8 cellular contexts compared by ENCODE assay signal in the genomic region with DNA sequence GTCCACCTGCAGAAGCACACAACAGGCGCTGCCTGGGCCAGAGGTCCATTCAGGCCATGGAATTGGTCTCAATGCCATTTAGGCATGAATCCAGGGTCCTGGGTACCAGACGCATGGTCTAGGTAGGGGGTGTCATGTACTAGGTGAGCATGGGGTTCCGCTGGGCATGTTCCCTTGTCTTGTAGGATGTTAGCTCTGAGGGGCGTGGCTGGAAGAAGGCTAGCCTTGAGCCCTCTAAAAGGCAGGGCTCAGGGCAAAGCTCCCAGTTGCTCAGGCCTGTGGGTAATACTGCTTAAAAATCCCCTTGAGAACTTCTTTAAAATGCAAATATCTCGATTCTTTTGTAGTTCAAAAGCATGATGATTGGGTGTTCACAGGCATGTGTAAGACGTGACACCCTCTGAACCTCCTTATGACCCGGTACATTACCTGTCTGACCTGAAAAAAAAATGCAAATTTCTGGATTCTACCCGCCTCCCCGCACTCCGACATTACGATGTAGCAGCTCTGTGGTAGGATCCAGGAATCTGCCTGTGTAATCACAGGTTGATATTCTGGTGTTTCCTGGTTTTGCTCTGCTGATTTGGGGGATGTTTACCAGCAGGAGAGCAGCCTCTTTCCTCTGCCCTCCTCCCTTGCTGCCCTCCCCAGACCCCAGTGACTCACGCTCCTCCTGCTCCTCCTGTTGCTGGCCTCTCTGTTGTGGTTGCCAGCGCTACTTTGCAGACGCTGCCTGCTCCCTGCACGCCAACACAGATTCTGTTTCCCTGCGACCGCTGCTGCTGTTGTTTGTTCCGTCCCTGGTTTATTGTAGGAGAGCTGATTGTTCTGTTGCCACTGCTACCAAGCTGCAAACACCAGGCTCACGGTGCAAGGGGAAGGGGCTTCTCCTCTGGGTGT. TPM values are rescaled to one million over a fixed set of nuclear protein-coding genes. Genes with fewer than 3 reads are reported as not detected.
A peak's percentile ranks its signal among the peaks of the same experiment; 100 is the strongest.
DNase-seq lines count a peak whose midpoint lies in the region; ATAC-seq, FAIRE-seq and TF ChIP-seq lines count a peak whose summit lies in the region.

No MANE protein-coding gene starts in this region.

- H3K4me1 ChIP-seq in kidney (ENCODE audit: control insufficient read depth in 1 of 2, insufficient read depth in 1 of 2, low read depth in 1 of 2, low read length in 2 of 2), result peaks cover 8 to 17% of the 10 kb centered on the region in 2 donors

- peak overlapping the region; percentile 52 for H3K4me3 ChIP-seq in WI38 (ENCODE audit: low read depth, low read length)
- peak overlapping the region in 1 of 2 donors; percentile 27 for H3K4me3 ChIP-seq in cardiac fibroblast (replicated peaks in 1 of 2; ENCODE audit: low read depth in 2 of 2, low read length in 2 of 2)
- H3K4me3 ChIP-seq in kidney (ENCODE audit: low read length in 2 of 2), result peak overlapping the region; percentile 27 to 34

- H3K36me3 ChIP-seq in kidney (ENCODE audit: control insufficient read depth in 1 of 2, insufficient read depth in 2 of 2, low read length in 2 of 2), result no peaks in the 10 kb centered on the region

- intact Hi-C loops in kidney (cut with DNase I), result no loop called here

- H3K9me3 ChIP-seq in kidney (ENCODE audit: control insufficient read depth in 1 of 2, low read length in 2 of 2), result no peaks in the 10 kb centered on the region

- peak overlapping the region; percentile 26 to 41 for H3K27ac ChIP-seq in kidney (ENCODE audit: low read depth in 2 of 2, low read length in 2 of 2)

- no peak for FAIRE-seq in kidney (lab: Jason Lieb, UNC)

- peak; percentile 37 for DNase-seq in D341Med (ENCODE audit: low spot score)
- DNase-seq in HK-2 (ENCODE audit: unreplicated experiment), result peak; percentile 52
- DNase-seq in cardiac fibroblast (ENCODE audit: low read depth in 2 of 2), result peak; percentile 91 to 96
- peak; percentile 94 for DNase-seq in kidney
- peak; percentile 80 for DNase-seq in stimulated activated CD4-positive, alpha-beta T cell treated with anti-CD3 and anti-CD28 coated beads, Interleukin-15, amount 100 ng/mL, for 24 hours
- DNase-seq in 8988T, result no peak

- TF ChIP-seq CTCF in WI38 (IDR thresholded peaks at IDR 0.05; ENCODE audit: low read depth, low read length) (no peak), cardiac fibroblast (IDR thresholded peaks at IDR 0.05; ENCODE audit: low read depth, low read length) (no peak), kidney (IDR thresholded peaks at IDR 0.05; ENCODE audit: borderline replicate concordance, extremely low read depth, insufficient read depth) (no peak)

- ATAC-seq in GM19467 (IDR thresholded peaks at IDR 0.05; ENCODE audit: unreplicated experiment), result peak; percentile 77

- no peak overlapping the region for H3K9ac ChIP-seq in kidney (ENCODE audit: low read length in 2 of 2)

RNA-seq across cellular contexts. Expression of a gene that starts 5.7 kb away (rescaled TPM):
- total RNA-seq in kidney, result 0.25 TPM
- polyA plus RNA-seq in kidney (ENCODE audit: insufficient read depth, low read depth, low replicate concordance), result 1.2 TPM
